In the genomic region with DNA sequence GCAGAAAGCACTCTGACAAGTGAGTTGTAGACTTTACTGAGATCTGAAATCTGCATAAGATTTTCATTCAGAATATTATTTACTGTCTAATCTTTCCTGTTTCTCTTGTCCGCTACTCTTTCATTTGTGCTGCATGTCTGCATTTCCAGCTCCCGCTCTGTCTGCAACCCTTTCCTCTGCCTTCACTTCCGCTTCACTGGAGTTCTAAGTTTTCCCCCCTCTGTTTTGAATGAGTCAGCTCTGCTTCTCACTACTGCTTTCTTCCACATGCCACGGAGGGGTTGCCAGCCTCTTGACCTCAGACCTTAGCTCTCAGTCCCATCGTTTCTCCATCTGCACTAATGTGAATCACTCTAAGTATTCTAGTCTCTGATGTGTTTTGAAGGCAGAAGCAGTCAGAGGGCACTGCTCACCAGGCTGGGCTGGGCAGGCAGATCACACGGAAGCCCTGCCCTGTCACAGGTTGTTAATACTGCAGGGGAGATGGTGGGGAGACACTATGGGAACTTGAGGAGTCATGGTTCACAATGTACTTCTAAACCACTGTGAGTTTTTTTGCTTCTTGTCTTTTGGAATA, we compare ENCODE assay signal across 4 cellular contexts. TPM values are rescaled to one million over a fixed set of nuclear protein-coding genes. Genes with fewer than 3 reads are reported as not detected.
"Had no signal": no experiment of that assay in that cellular context is flagged by ENCODE, and none has a peak within 500 bp of the region (broad histone marks: within the 10 kb centered on the region; RNA-seq: fewer than 3 reads in every experiment).

No MANE protein-coding gene starts in this region.

RNA-seq across cellular contexts. Expression of a gene that starts 24.3 kb away (rescaled TPM):
- total RNA-seq: naive thymus-derived CD8-positive, alpha-beta T cell had no signal
- polyA plus RNA-seq: naive thymus-derived CD8-positive, alpha-beta T cell; smooth muscle cell had no signal

RNA-seq across cellular contexts. Expression of a gene that starts 27.6 kb away (rescaled TPM):
- total RNA-seq: neural crest cell, smooth muscle cell had no signal
- polyA plus RNA-seq: naive thymus-derived CD8-positive, alpha-beta T cell; smooth muscle cell; stomach had no signal
